In the genomic region with DNA sequence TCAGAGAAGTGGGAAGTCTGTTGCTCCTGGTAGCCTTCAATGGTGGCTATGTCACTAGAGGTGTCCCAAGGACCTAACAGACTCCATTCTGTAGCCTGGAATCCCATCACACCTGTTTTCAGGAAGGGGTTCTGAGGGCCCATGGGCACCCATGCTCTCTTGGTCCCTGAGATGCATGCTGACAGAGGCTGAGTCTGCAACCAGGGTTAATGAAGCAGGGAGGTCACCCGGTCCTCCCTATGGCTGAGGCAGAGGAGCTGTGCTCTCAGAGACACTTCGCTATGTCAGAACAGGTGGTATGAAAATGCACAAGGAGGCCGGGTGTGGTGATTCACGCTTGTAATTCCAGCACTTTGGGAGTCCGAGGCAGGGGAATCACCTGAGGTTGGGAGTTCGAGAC, we compare ENCODE assay signal across 9 cellular contexts.
"Had no signal": no experiment of that assay in that cellular context is flagged by ENCODE, and none has a peak within 500 bp of the region (broad histone marks: within the 10 kb centered on the region; RNA-seq: fewer than 3 reads in every experiment).

No MANE protein-coding gene starts in this region.

- H3K4me1 ChIP-seq: HAP-1 had no signal

- DNase-seq: GM23248, GOT3, H7, HFFc6 had no signal

- H3K4me3 Mint-ChIP-seq: HFFc6, IgD-negative memory B cell had no signal

- H3K4me1 Mint-ChIP-seq: IgD-negative memory B cell had no signal

- H3K9me3 ChIP-seq: HAP-1 had no signal

- H3K27ac Mint-ChIP-seq: HFFc6, IgD-negative memory B cell had no signal

- H3K4me3 ChIP-seq: GM23248, HAP-1 had no signal

- H3K27ac ChIP-seq: GM23248, HL-60 had no signal

- ATAC-seq: HCT116, HepG2 had no signal
